Comparison of ENCODE assay signal across 29 cellular contexts in genomic region chr3:23304424-23304823, GRCh38.
DNase-seq lines count a peak whose midpoint lies in the region; ATAC-seq and TF ChIP-seq lines count a peak whose summit lies in the region.
"Had no signal": no experiment of that assay in that cellular context is flagged by ENCODE, and none has a peak within 500 bp of the region (broad histone marks: within the 10 kb centered on the region; RNA-seq: fewer than 3 reads in every experiment).

No MANE protein-coding gene starts in this region.

- WGBS in mesenchymal stem cell = no CpG with 5 or more reads among the region's 1 CpG

- peak overlapping the region; percentile 67 for H3K27ac ChIP-seq in mesenchymal stem cell (ENCODE audit: low read length, poor library complexity, severe bottlenecking)
- H3K27ac ChIP-seq in effector memory CD4-positive, alpha-beta T cell (ENCODE audit: insufficient read depth, low read length, poor library complexity, severe bottlenecking) = no peak overlapping the region
- H3K27ac ChIP-seq: ascending aorta, dorsolateral prefrontal cortex, hepatocyte, HL-60, stomach, thyroid gland had no signal

- CTCF ChIA-PET in AG04449 (lab: Yijun Ruan, JAX) = no interaction called here

- H3K9me3 ChIP-seq in mesenchymal stem cell (ENCODE audit: control insufficient read depth, low read length) = no peaks in the 10 kb centered on the region
- no peaks in the 10 kb centered on the region for H3K9me3 ChIP-seq in effector memory CD4-positive, alpha-beta T cell (ENCODE audit: control insufficient read depth, low read length)
- H3K9me3 ChIP-seq: ascending aorta, stomach, thyroid gland had no signal

- no peak overlapping the region for H2BK120ac ChIP-seq in mesenchymal stem cell (ENCODE audit: low read depth, low read length)

- no peak overlapping the region for H3K4ac ChIP-seq in mesenchymal stem cell (ENCODE audit: low read depth in 1 of 2, low read length in 2 of 2)

- H3K36me3 ChIP-seq in mesenchymal stem cell (ENCODE audit: control insufficient read depth in 1 of 2, insufficient read depth in 2 of 2, low read depth in 1 of 2, low read length in 2 of 2) = no peaks in the 10 kb centered on the region
- H3K36me3 ChIP-seq in effector memory CD4-positive, alpha-beta T cell (ENCODE audit: control insufficient read depth, insufficient read depth, low read length) = no peaks in the 10 kb centered on the region
- H3K36me3 ChIP-seq: ascending aorta, stomach, thyroid gland had no signal

- no peak overlapping the region for H3K23ac ChIP-seq in mesenchymal stem cell (ENCODE audit: low read length in 2 of 2)

- H2BK15ac ChIP-seq in mesenchymal stem cell (ENCODE audit: low read depth, poor library complexity, severe bottlenecking) = no peak overlapping the region

- H2BK12ac ChIP-seq in mesenchymal stem cell (ENCODE audit: low read length in 2 of 2) = no peak overlapping the region

- no peak overlapping the region for H3K9ac ChIP-seq in mesenchymal stem cell (ENCODE audit: low read length)

- POLR2A ChIA-PET in AG04449 (lab: Yijun Ruan, JAX) = no interaction called here

- no peak overlapping the region for H4K91ac ChIP-seq in mesenchymal stem cell (ENCODE audit: low read length)

- no peak for ATAC-seq in HG03520 (IDR thresholded peaks at IDR 0.05; ENCODE audit: unreplicated experiment)
- ATAC-seq: activated CD8-positive, alpha-beta T cell treated with anti-CD3 and anti-CD28 coated beads for 36 hours; CD8-positive, alpha-beta T cell; PC-3 had no signal

- peak; percentile 33 for DNase-seq in AG04449 (ENCODE audit: low read depth, low spot score)
- peak; percentile 35 for DNase-seq in LHCN-M2 (ENCODE audit: low read depth)
- DNase-seq in fibroblast of gingiva (ENCODE audit: low read depth) = peak; percentile 17
- DNase-seq in mesenchymal stem cell = no peak
- no peak for DNase-seq in MV-4-11 (lab: John Stamatoyannopoulos, UW)
- DNase-seq in DMS53 treated with DMSO at 0.1 percent for 48 hours (lab: John Stamatoyannopoulos, UW; ENCODE audit: unreplicated experiment) = no peak
- no peak for DNase-seq in effector memory CD4-positive, alpha-beta T cell
- DNase-seq: 8988T; activated CD8-positive, alpha-beta T cell treated with anti-CD3 and anti-CD28 coated beads for 36 hours; CD8-positive, alpha-beta T cell; DMS 273 treated with DMSO at 0.1 percent for 48 hours; dorsolateral prefrontal cortex; Karpas-422; naive B cell; NCI-H1694 treated with DMSO at 0.1 percent for 48 hours; NCI-H524; NK-92 treated with Interleukin-12 subunit alpha and Interleukin-12 subunit beta, amount 100 ng/mL, for 24 hours; nucleus accumbens; PC-3; Right ventricle myocardium superior; stimulated activated CD4-positive, alpha-beta T cell treated with anti-CD3 and anti-CD28 coated beads, Interleukin-1b, Interleukin-23, amount 100 ng/mL, for 48 hours; stomach; T-helper 2 cell; thyroid gland had no signal

- no peak overlapping the region for H3K4me2 ChIP-seq in mesenchymal stem cell (ENCODE audit: low read length, poor library complexity, severe bottlenecking)
- H3K4me2 ChIP-seq: hepatocyte had no signal

- no peak overlapping the region for H3K4me3 ChIP-seq in AG04449 (ENCODE audit: low read depth, low read length)
- no peak overlapping the region for H3K4me3 ChIP-seq in mesenchymal stem cell (ENCODE audit: insufficient read depth in 1 of 2, low read depth in 1 of 2, low read length in 2 of 2)
- H3K4me3 ChIP-seq in effector memory CD4-positive, alpha-beta T cell (ENCODE audit: insufficient read depth, low read depth, low read length, poor library complexity, severe bottlenecking) = no peak overlapping the region
- H3K4me3 ChIP-seq: ascending aorta, dorsolateral prefrontal cortex, hepatocyte, skin epidermis, stomach, thyroid gland had no signal

- no peak overlapping the region for H3K14ac ChIP-seq in mesenchymal stem cell (ENCODE audit: low read length in 2 of 2)

- H3K18ac ChIP-seq in mesenchymal stem cell (ENCODE audit: low read depth in 1 of 2, low read length in 2 of 2) = no peak overlapping the region

- no peak overlapping the region for H2AK5ac ChIP-seq in mesenchymal stem cell (ENCODE audit: low read length, severe bottlenecking)

- no peaks in the 10 kb centered on the region for H3K27me3 ChIP-seq in mesenchymal stem cell (ENCODE audit: control insufficient read depth in 1 of 2, insufficient read depth in 1 of 2, low read length in 2 of 2)
- H3K27me3 ChIP-seq in effector memory CD4-positive, alpha-beta T cell (replicated peaks; ENCODE audit: control insufficient read depth, insufficient read depth, low read length, poor library complexity, severe bottlenecking) = no peaks in the 10 kb centered on the region
- H3K27me3 ChIP-seq: ascending aorta, dorsolateral prefrontal cortex, hepatocyte, stomach, thyroid gland had no signal

- no peak overlapping the region for H4K8ac ChIP-seq in mesenchymal stem cell (ENCODE audit: low read length)

- H3K79me1 ChIP-seq in mesenchymal stem cell (replicated peaks; ENCODE audit: low read length, poor library complexity, severe bottlenecking) = peaks cover 13% of the 10 kb centered on the region

- no peak overlapping the region for H2BK5ac ChIP-seq in mesenchymal stem cell (ENCODE audit: low read depth, low read length, poor library complexity, severe bottlenecking)

- H3K4me1 ChIP-seq in mesenchymal stem cell (ENCODE audit: control insufficient read depth, insufficient read depth, low read depth, low read length) = peaks cover 10% of the 10 kb centered on the region
- no peaks in the 10 kb centered on the region for H3K4me1 ChIP-seq in effector memory CD4-positive, alpha-beta T cell (ENCODE audit: control insufficient read depth, insufficient read depth, low read length, poor library complexity, severe bottlenecking)

- no peak overlapping the region for H2AFZ ChIP-seq in mesenchymal stem cell (ENCODE audit: low read depth, low read length)
- H2AFZ ChIP-seq: hepatocyte had no signal

- TF ChIP-seq CTCF in AG04449 (IDR thresholded peaks at IDR 0.05; ENCODE audit: insufficient read depth, low read length, missing control alignments) = no peak

Comparison
In these comparisons a context has a peak if more than half of its experiments do, and no peak if none do; other contexts are left out.
1. DNase-seq: peak in AG04449 (single experiment), LHCN-M2 (single experiment) and fibroblast of gingiva (single experiment); none in mesenchymal stem cell (single experiment), MV-4-11 (single experiment), DMS53 treated with DMSO at 0.1 percent for 48 hours (single experiment) and effector memory CD4-positive, alpha-beta T cell (0 of 3).